17 cellular contexts compared by ENCODE assay signal in genomic region chr6:137122612-137123011, GRCh38.
DNase-seq lines count a peak whose midpoint lies in the region; ATAC-seq lines count a peak whose summit lies in the region.
"Had no signal": no experiment of that assay in that cellular context is flagged by ENCODE, and none has a peak within 500 bp of the region (broad histone marks: within the 10 kb centered on the region; RNA-seq: fewer than 3 reads in every experiment).

No MANE protein-coding gene starts in this region.

- H3K27me3 Mint-ChIP-seq in stimulated activated memory B cell treated with anti-CD40 and anti-IgM and Interleukin-4, amounts not matched to agents 10 μg/mL and 1 μg/mL and 100 μg/mL, for 72 hours, result no peaks in the 10 kb centered on the region
- H3K27me3 Mint-ChIP-seq: naive thymus-derived CD8-positive, alpha-beta T cell had no signal

- DNase-seq in NCI-H2171 (lab: John Stamatoyannopoulos, UW) (no peak), COR-L47 (lab: John Stamatoyannopoulos, UW) (no peak)
- DNase-seq in stimulated activated CD4-positive, alpha-beta T cell treated with anti-CD3 and anti-CD28 coated beads, Interleukin-12 subunit alpha, Interleukin-12 subunit beta, amount 100 ng/mL, for 4 hours, result no peak
- DNase-seq: activated CD4-positive, alpha-beta T cell treated with anti-CD3 and anti-CD28 coated beads for 4 hours; activated naive CD8-positive, alpha-beta T cell treated with anti-CD3 and anti-CD28 coated beads, Interleukin-2, amount 10 ng/mL, durations not matched to agents 7 days and 5 days; activated T-cell treated with anti-CD3 and anti-CD28 coated beads, Interleukin-2, amount 50 U/mL, for 24 hours; effector memory CD4-positive, alpha-beta T cell; left ventricle myocardium superior; MG63; naive thymus-derived CD8-positive, alpha-beta T cell; NCI-H2107; T-helper 2 cell; trophoblast cell had no signal

- ATAC-seq in GM18870 (IDR thresholded peaks at IDR 0.05; ENCODE audit: unreplicated experiment) (peak; percentile 53), HG02642 (IDR thresholded peaks at IDR 0.05; ENCODE audit: poor library complexity, unreplicated experiment) (peak; percentile 70), HG03439 (IDR thresholded peaks at IDR 0.05; ENCODE audit: unreplicated experiment) (peak; percentile 46)
- ATAC-seq in stimulated activated memory B cell treated with anti-CD40 and anti-IgM and Interleukin-4, amounts not matched to agents 10 μg/mL and 1 μg/mL and 100 μg/mL, for 72 hours, result no peak
- ATAC-seq: left ventricle myocardium superior; naive thymus-derived CD8-positive, alpha-beta T cell had no signal

- no peak overlapping the region for H3K4me3 Mint-ChIP-seq in stimulated activated memory B cell treated with anti-CD40 and anti-IgM and Interleukin-4, amounts not matched to agents 10 μg/mL and 1 μg/mL and 100 μg/mL, for 72 hours
- H3K4me3 Mint-ChIP-seq: activated naive CD8-positive, alpha-beta T cell treated with anti-CD3 and anti-CD28 coated beads, Interleukin-2, amount 10 ng/mL, durations not matched to agents 7 days and 5 days; activated T-cell treated with anti-CD3 and anti-CD28 coated beads, Interleukin-2, amount 50 U/mL, for 24 hours; naive thymus-derived CD8-positive, alpha-beta T cell had no signal

- no peaks in the 10 kb centered on the region for H3K36me3 Mint-ChIP-seq in stimulated activated memory B cell treated with anti-CD40 and anti-IgM and Interleukin-4, amounts not matched to agents 10 μg/mL and 1 μg/mL and 100 μg/mL, for 72 hours

- H3K4me1 Mint-ChIP-seq in stimulated activated memory B cell treated with anti-CD40 and anti-IgM and Interleukin-4, amounts not matched to agents 10 μg/mL and 1 μg/mL and 100 μg/mL, for 72 hours, result peaks cover 20% of the 10 kb centered on the region

- H3K9me3 Mint-ChIP-seq in stimulated activated memory B cell treated with anti-CD40 and anti-IgM and Interleukin-4, amounts not matched to agents 10 μg/mL and 1 μg/mL and 100 μg/mL, for 72 hours, result peaks cover 4% of the 10 kb centered on the region

- H3K27ac Mint-ChIP-seq in stimulated activated memory B cell treated with anti-CD40 and anti-IgM and Interleukin-4, amounts not matched to agents 10 μg/mL and 1 μg/mL and 100 μg/mL, for 72 hours, result peak overlapping the region; percentile 59
- H3K27ac Mint-ChIP-seq: activated naive CD8-positive, alpha-beta T cell treated with anti-CD3 and anti-CD28 coated beads, Interleukin-2, amount 10 ng/mL, durations not matched to agents 7 days and 5 days; activated T-cell treated with anti-CD3 and anti-CD28 coated beads, Interleukin-2, amount 50 U/mL, for 24 hours had no signal
